ENCODE assay signal across 7 cellular contexts in the genomic region with DNA sequence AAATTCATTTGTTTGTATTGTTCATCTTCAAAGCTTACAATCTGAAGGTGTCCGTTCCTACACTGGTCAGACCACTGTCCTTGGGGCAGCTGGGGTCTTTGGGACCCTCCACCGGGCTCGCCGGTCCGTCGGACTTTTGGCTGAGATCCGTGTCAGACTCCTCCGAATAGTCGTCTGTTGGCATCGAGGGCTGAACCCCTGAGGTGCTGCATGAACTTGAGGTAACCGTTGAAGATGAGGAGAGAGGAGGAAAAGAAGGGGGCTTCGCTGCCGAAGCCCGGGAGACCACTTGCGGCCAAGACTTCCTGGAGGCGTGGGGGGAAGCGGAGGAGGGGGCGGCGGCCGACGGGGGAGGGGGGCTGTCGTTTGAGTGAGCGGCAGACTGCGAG.
DNase-seq lines count a peak whose midpoint lies in the region; ATAC-seq and TF ChIP-seq lines count a peak whose summit lies in the region.

No MANE protein-coding gene starts in this region.

- peaks cover 49% of the 10 kb centered on the region for H3K4me1 Mint-ChIP-seq in HFFc6 (ENCODE audit: low read depth)
- H3K4me1 Mint-ChIP-seq in activated CD4-positive, alpha-beta memory T cell treated with anti-CD3 and anti-CD28 coated beads, Interleukin-2, amount 10 ng/mL, durations not matched to agents 7 days and 5 days = peaks cover 16% of the 10 kb centered on the region
- peaks cover 45% of the 10 kb centered on the region for H3K4me1 Mint-ChIP-seq in stimulated activated naive CD8-positive, alpha-beta T cell treated with anti-CD3 and anti-CD28 coated beads, Interleukin-15, amount 100 ng/mL, for 72 hours

- peak; percentile 15 for ATAC-seq in stimulated activated naive CD8-positive, alpha-beta T cell treated with anti-CD3 and anti-CD28 coated beads, Interleukin-15, amount 100 ng/mL, for 72 hours

- peak overlapping the region; percentile 80 for H3K4me2 ChIP-seq in hepatocyte

- peak overlapping the region; percentile 28 for H3K4me3 ChIP-seq in hepatocyte

- 26% methylated on average over 12 of the region's 24 CpGs for WGBS in hepatocyte (ENCODE audit: low lambda C conversion rate, missing lambda C conversion rate)

- H3K4me1 ChIP-seq in hepatocyte (ENCODE audit: insufficient read depth) = peaks cover 13% of the 10 kb centered on the region

- no peaks in the 10 kb centered on the region for H3K9me2 ChIP-seq in hepatocyte (replicated peaks; ENCODE audit: insufficient read depth)

- H3K36me3 Mint-ChIP-seq in HFFc6 (ENCODE audit: low read depth) = peaks cover 32% of the 10 kb centered on the region
- H3K36me3 Mint-ChIP-seq in activated CD4-positive, alpha-beta memory T cell treated with anti-CD3 and anti-CD28 coated beads, Interleukin-2, amount 10 ng/mL, durations not matched to agents 7 days and 5 days (ENCODE audit: low read depth) = no peaks in the 10 kb centered on the region

- no peak for DNase-seq in HFFc6
- DNase-seq in activated CD4-positive, alpha-beta memory T cell treated with anti-CD3 and anti-CD28 coated beads, Interleukin-2, amount 10 ng/mL, durations not matched to agents 7 days and 5 days = no peak
- no peak for DNase-seq in hepatocyte (ENCODE audit: low spot score)
- DNase-seq in stimulated activated naive CD8-positive, alpha-beta T cell treated with anti-CD3 and anti-CD28 coated beads, Interleukin-15, amount 100 ng/mL, for 72 hours = no peak
- DNase-seq in AG20443 (ENCODE audit: low spot score) = no peak
- no peak for DNase-seq in HEK293T (ENCODE audit: extremely low spot score)
- DNase-seq in stimulated activated CD8-positive, alpha-beta memory T cell treated with anti-CD3 and anti-CD28 coated beads, Interleukin-4, amount 100 ng/mL, for 48 hours = no peak

- POLR2A ChIA-PET in activated CD4-positive, alpha-beta memory T cell treated with anti-CD3 and anti-CD28 coated beads, Interleukin-2, amount 10 ng/mL, durations not matched to agents 7 days and 5 days (lab: Charles Lee) = no interaction called here
- POLR2A ChIA-PET in HEK293T (lab: Yijun Ruan, JAX) = no interaction called here

- peak overlapping the region; percentile 97 for H3K27ac ChIP-seq in hepatocyte

- H3K79me2 ChIP-seq in hepatocyte = peaks cover 6% of the 10 kb centered on the region

- H4K20me1 ChIP-seq in hepatocyte (ENCODE audit: insufficient read depth, poor library complexity, severe bottlenecking) = no peaks in the 10 kb centered on the region

- no peaks in the 10 kb centered on the region; the same call in 1 of the 2 replicates for H3K27me3 Mint-ChIP-seq in HFFc6 (ENCODE audit: insufficient read depth)
- H3K27me3 Mint-ChIP-seq in activated CD4-positive, alpha-beta memory T cell treated with anti-CD3 and anti-CD28 coated beads, Interleukin-2, amount 10 ng/mL, durations not matched to agents 7 days and 5 days = peaks cover 31% of the 10 kb centered on the region
- peaks cover 14% of the 10 kb centered on the region for H3K27me3 Mint-ChIP-seq in stimulated activated naive CD8-positive, alpha-beta T cell treated with anti-CD3 and anti-CD28 coated beads, Interleukin-15, amount 100 ng/mL, for 72 hours

- no peaks in the 10 kb centered on the region for H3K9me3 Mint-ChIP-seq in HFFc6
- no peaks in the 10 kb centered on the region for H3K9me3 Mint-ChIP-seq in activated CD4-positive, alpha-beta memory T cell treated with anti-CD3 and anti-CD28 coated beads, Interleukin-2, amount 10 ng/mL, durations not matched to agents 7 days and 5 days
- no peaks in the 10 kb centered on the region for H3K9me3 Mint-ChIP-seq in stimulated activated naive CD8-positive, alpha-beta T cell treated with anti-CD3 and anti-CD28 coated beads, Interleukin-15, amount 100 ng/mL, for 72 hours

- H2AFZ ChIP-seq in hepatocyte = peak overlapping the region; percentile 75

- no peaks in the 10 kb centered on the region for H3K9me3 ChIP-seq in hepatocyte (ENCODE audit: low read depth)

- no peaks in the 10 kb centered on the region for H3K27me3 ChIP-seq in hepatocyte

- no peak for TF ChIP-seq CTCF in HFFc6 (IDR thresholded peaks at IDR 0.05)
- TF ChIP-seq CTCF in hepatocyte (IDR thresholded peaks at IDR 0.05; ENCODE audit: poor library complexity) = no peak

- peaks cover 3% of the 10 kb centered on the region for H3K36me3 ChIP-seq in hepatocyte (replicated peaks; ENCODE audit: insufficient read depth, low read depth)

- H3K27ac Mint-ChIP-seq in HFFc6 = peak overlapping the region; percentile 93
- peak overlapping the region; percentile 47 for H3K27ac Mint-ChIP-seq in activated CD4-positive, alpha-beta memory T cell treated with anti-CD3 and anti-CD28 coated beads, Interleukin-2, amount 10 ng/mL, durations not matched to agents 7 days and 5 days
- peak overlapping the region; percentile 91 to 92 for H3K27ac Mint-ChIP-seq in stimulated activated naive CD8-positive, alpha-beta T cell treated with anti-CD3 and anti-CD28 coated beads, Interleukin-15, amount 100 ng/mL, for 72 hours

- H3K4me3 Mint-ChIP-seq in HFFc6 = peak overlapping the region; percentile 84
- peak overlapping the region; percentile 67 for H3K4me3 Mint-ChIP-seq in activated CD4-positive, alpha-beta memory T cell treated with anti-CD3 and anti-CD28 coated beads, Interleukin-2, amount 10 ng/mL, durations not matched to agents 7 days and 5 days
- H3K4me3 Mint-ChIP-seq in stimulated activated naive CD8-positive, alpha-beta T cell treated with anti-CD3 and anti-CD28 coated beads, Interleukin-15, amount 100 ng/mL, for 72 hours = peak overlapping the region; percentile 80 to 83

- CTCF ChIA-PET in activated CD4-positive, alpha-beta memory T cell treated with anti-CD3 and anti-CD28 coated beads, Interleukin-2, amount 10 ng/mL, durations not matched to agents 7 days and 5 days (lab: Charles Lee) = interaction anchor here (0.7 to 1.9 kb wide), 2 partner anchors 19 to 45 kb away, joined by 4 to 7 read pairs; no protein-coding TSS in a partner anchor
- CTCF ChIA-PET in HEK293T (lab: Yijun Ruan, JAX) = no interaction called here

TF ChIP-seq in HEK293T, 16 proteins besides CTCF, POLR2A, EP300 and RAD21:
- no peak for TF ChIP-seq FOXA1 (IDR thresholded peaks at IDR 0.05)
- no peak for TF ChIP-seq ZNF384 (IDR thresholded peaks at IDR 0.05)
- no peak for TF ChIP-seq BHLHE40 (IDR thresholded peaks at IDR 0.05; ENCODE audit: borderline replicate concordance)
- TF ChIP-seq NFRKB (IDR thresholded peaks at IDR 0.05) = no peak
- no peak for TF ChIP-seq FOXM1 (IDR thresholded peaks at IDR 0.05; ENCODE audit: borderline replicate concordance)
- TF ChIP-seq CTBP1 (IDR thresholded peaks at IDR 0.05; ENCODE audit: borderline replicate concordance) = no peak
- TF ChIP-seq, protein P1, sequence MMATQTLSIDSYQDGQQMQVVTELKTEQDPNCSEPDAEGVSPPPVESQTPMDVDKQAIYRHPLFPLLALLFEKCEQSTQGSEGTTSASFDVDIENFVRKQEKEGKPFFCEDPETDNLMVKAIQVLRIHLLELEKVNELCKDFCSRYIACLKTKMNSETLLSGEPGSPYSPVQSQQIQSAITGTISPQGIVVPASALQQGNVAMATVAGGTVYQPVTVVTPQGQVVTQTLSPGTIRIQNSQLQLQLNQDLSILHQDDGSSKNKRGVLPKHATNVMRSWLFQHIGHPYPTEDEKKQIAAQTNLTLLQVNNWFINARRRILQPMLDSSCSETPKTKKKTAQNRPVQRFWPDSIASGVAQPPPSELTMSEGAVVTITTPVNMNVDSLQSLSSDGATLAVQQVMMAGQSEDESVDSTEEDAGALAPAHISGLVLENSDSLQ (IDR thresholded peaks at IDR 0.05) = no peak
- no peak for TF ChIP-seq L3MBTL2 (conservative IDR thresholded peaks at IDR 0.05)
- no peak for TF ChIP-seq ARNT (IDR thresholded peaks at IDR 0.05)
- TF ChIP-seq TARDBP (IDR thresholded peaks at IDR 0.05) = no peak
- no peak for TF ChIP-seq ELF4 (IDR thresholded peaks at IDR 0.05)
- TF ChIP-seq SUZ12 (IDR thresholded peaks at IDR 0.05) = no peak
